Comparison of ENCODE assay signal across 18 cellular contexts in genomic region chr21:41234574-41234973, GRCh38.
"Had no signal": no experiment of that assay in that cellular context is flagged by ENCODE, and none has a peak within 500 bp of the region (broad histone marks: within the 10 kb centered on the region; RNA-seq: fewer than 3 reads in every experiment).

No MANE protein-coding gene starts in this region.

- H3K27me3 Mint-ChIP-seq: dendritic cell treated with granulocyte-macrophage colony-stimulating factor and Interleukin-4, amounts not matched to agents 40 ng/mL and 50 ng/mL, for 4 days had no signal

- H3K9me3 Mint-ChIP-seq: activated naive CD4-positive, alpha-beta T cell treated with anti-CD3 and anti-CD28 coated beads for 36 hours; activated T-helper 2 cell treated with anti-CD3 and anti-CD28 coated beads, Interferon-gamma antibody, Interleukin-2, Interleukin-4, amounts not matched to agents 10 μg/mL and 5 μg/mL and 100 μg/mL, durations not matched to agents 14 hours and 24 hours and 36 hours; dendritic cell treated with granulocyte-macrophage colony-stimulating factor and Interleukin-4, amounts not matched to agents 40 ng/mL and 50 ng/mL, for 4 days; effector memory CD8-positive, alpha-beta T cell; nephron had no signal

- H3K4me3 Mint-ChIP-seq: activated naive CD4-positive, alpha-beta T cell treated with anti-CD3 and anti-CD28 coated beads for 36 hours; dendritic cell treated with granulocyte-macrophage colony-stimulating factor and Interleukin-4, amounts not matched to agents 40 ng/mL and 50 ng/mL, for 4 days; effector memory CD8-positive, alpha-beta T cell; nephron had no signal

- DNase-seq: activated CD4-positive, CD25-positive, alpha-beta regulatory T cell treated with anti-CD3 and anti-CD28 coated beads, Interleukin-2, amount 50 U/mL, for 72 hours; activated naive CD4-positive, alpha-beta T cell treated with anti-CD3 and anti-CD28 coated beads for 36 hours; effector memory CD8-positive, alpha-beta T cell; foreskin keratinocyte; glutamatergic neuron; hypothalamus; kidney glomerular epithelial cell; left ventricle myocardium superior; nucleus accumbens; posterior cingulate gyrus; retina; stimulated activated CD4-positive, alpha-beta T cell treated with anti-CD3 and anti-CD28 coated beads, Interleukin-2, amount 100 ng/mL, for 48 hours; stimulated activated naive CD4-positive, alpha-beta T cell treated with Interleukin-2 at 50 U/mL for 16 hours; substantia nigra; transverse colon had no signal

- H3K27ac Mint-ChIP-seq: activated naive CD4-positive, alpha-beta T cell treated with anti-CD3 and anti-CD28 coated beads for 36 hours; activated T-helper 2 cell treated with anti-CD3 and anti-CD28 coated beads, Interferon-gamma antibody, Interleukin-2, Interleukin-4, amounts not matched to agents 10 μg/mL and 5 μg/mL and 100 μg/mL, durations not matched to agents 14 hours and 24 hours and 36 hours; dendritic cell treated with granulocyte-macrophage colony-stimulating factor and Interleukin-4, amounts not matched to agents 40 ng/mL and 50 ng/mL, for 4 days; effector memory CD8-positive, alpha-beta T cell had no signal

- ATAC-seq: effector memory CD8-positive, alpha-beta T cell; foreskin keratinocyte; left ventricle myocardium superior had no signal
